8 cellular contexts compared by ENCODE assay signal in genomic region chr2:75064691-75065396, GRCh38.
DNase-seq lines count a peak whose midpoint lies in the region; ATAC-seq, FAIRE-seq and TF ChIP-seq lines count a peak whose summit lies in the region.

No MANE protein-coding gene starts in this region.

- peaks cover 0 to 4% (median 0%) of the 10 kb centered on the region in 11 experiments; a peak in 1 of 22 replicates for H3K9me3 ChIP-seq in BLaER1 treated with 17β-estradiol and CSF1 and Interleukin-3, amounts not matched to agents 10 nM and 100 nM (replicated peaks in 1 of 11)
- H3K9me3 ChIP-seq in RWPE2 (ENCODE audit: severe bottlenecking): no peaks in the 10 kb centered on the region
- no peaks in the 10 kb centered on the region for H3K9me3 ChIP-seq in small intestine (ENCODE audit: control insufficient read depth, low read depth)

- ATAC-seq in GM19023 (IDR thresholded peaks at IDR 0.05; ENCODE audit: unreplicated experiment) (peak; percentile 87), RWPE2 (ENCODE audit: low read depth) (peak; percentile 31; the same call in 1 of the 3 replicates), left ventricle myocardium superior (peak; percentile 37)

- H3K36me3 ChIP-seq in BLaER1 treated with 17β-estradiol and CSF1 and Interleukin-3, amounts not matched to agents 10 nM and 100 nM: no peaks in the 10 kb centered on the region
- H3K36me3 ChIP-seq in RWPE2 (ENCODE audit: low read depth): no peaks in the 10 kb centered on the region
- H3K36me3 ChIP-seq in small intestine (ENCODE audit: control insufficient read depth in 2 of 2, insufficient read depth in 2 of 2, low read length in 2 of 2): no peaks in the 10 kb centered on the region

- no peaks in the 10 kb centered on the region for H4K20me1 ChIP-seq in BLaER1 treated with 17β-estradiol and CSF1 and Interleukin-3, amounts not matched to agents 10 nM and 100 nM

- intact Hi-C loops in left ventricle myocardium superior (cut with micrococcal nuclease): no loop called here

- H3K4me3 ChIP-seq in BLaER1 treated with 17β-estradiol and CSF1 and Interleukin-3, amounts not matched to agents 10 nM and 100 nM: no peak overlapping the region
- H3K4me3 ChIP-seq in RWPE2 (ENCODE audit: severe bottlenecking) (no peak overlapping the region), small intestine (ENCODE audit: low read depth in 1 of 2, low read length in 2 of 2) (no peak overlapping the region)

- 44 to 46% (median 45%) methylated on average over 8 of the region's 8 CpGs for WGBS in small intestine, 3 donors

- no peak overlapping the region for H3K9ac ChIP-seq in BLaER1 treated with 17β-estradiol and CSF1 and Interleukin-3, amounts not matched to agents 10 nM and 100 nM

- peak overlapping the region in 7 of 11 experiments; percentile 5 to 52 (median 32); a peak in 10 of 22 replicates for H3K4me2 ChIP-seq in BLaER1 treated with 17β-estradiol and CSF1 and Interleukin-3, amounts not matched to agents 10 nM and 100 nM

- FAIRE-seq in small intestine (lab: Jason Lieb, UNC): no peak

- TF ChIP-seq CTCF in RWPE2 (IDR thresholded peaks at IDR 0.05; ENCODE audit: poor library complexity, severe bottlenecking): peak; percentile 77

- no peaks in the 10 kb centered on the region for H3K27me3 ChIP-seq in BLaER1 treated with 17β-estradiol and CSF1 and Interleukin-3, amounts not matched to agents 10 nM and 100 nM
- H3K27me3 ChIP-seq in RWPE2 (ENCODE audit: insufficient read depth, poor library complexity, severe bottlenecking): no peaks in the 10 kb centered on the region
- H3K27me3 ChIP-seq in small intestine (ENCODE audit: control insufficient read depth in 2 of 2, insufficient read depth in 2 of 2, low read length in 2 of 2): no peaks in the 10 kb centered on the region

- H3K27ac ChIP-seq in BLaER1 treated with 17β-estradiol and CSF1 and Interleukin-3, amounts not matched to agents 10 nM and 100 nM: peak overlapping the region in 2 of 11 experiments; percentile 37 to 48; a peak in 3 of 22 replicates
- no peak overlapping the region for H3K27ac ChIP-seq in RWPE2 (ENCODE audit: poor library complexity, severe bottlenecking)
- H3K27ac ChIP-seq in small intestine (ENCODE audit: low read depth in 1 of 2, low read length in 1 of 2): no peak overlapping the region

- peaks cover 0 to 25% (median 7%) of the 10 kb centered on the region in 10 experiments; a peak in 11 of 20 replicates for H3K4me1 ChIP-seq in BLaER1 treated with 17β-estradiol and CSF1 and Interleukin-3, amounts not matched to agents 10 nM and 100 nM
- H3K4me1 ChIP-seq in RWPE2 (ENCODE audit: insufficient read depth, poor library complexity, severe bottlenecking): no peaks in the 10 kb centered on the region
- no peaks in the 10 kb centered on the region for H3K4me1 ChIP-seq in small intestine (ENCODE audit: control insufficient read depth in 2 of 2, insufficient read depth in 1 of 2, low read depth in 1 of 2, low read length in 1 of 2)

- DNase-seq in HPDE6-E6E7 (ENCODE audit: extremely low spot score): peak; percentile 48
- DNase-seq in RWPE2 (ENCODE audit: low spot score): no peak
- DNase-seq in activated naive CD4-positive, alpha-beta T cell treated with Interleukin-2 at 50 U/mL for 16 hours: peak; percentile 54
- DNase-seq in left ventricle myocardium superior: peak; percentile 76
- DNase-seq in small intestine: peak; percentile 43
- no peak for DNase-seq in middle frontal gyrus (ENCODE audit: extremely low spot score, low spot score)

Comparison
In these comparisons a context has a peak if more than half of its experiments do, and no peak if none do; other contexts are left out.
1. ATAC-seq: peak in every context shown above with its lines; median percentile 87 in GM19023; 37 in left ventricle myocardium superior; 31 in RWPE2.
2. DNase-seq: peak in HPDE6-E6E7 (single experiment), activated naive CD4-positive, alpha-beta T cell treated with Interleukin-2 at 50 U/mL for 16 hours (single experiment), left ventricle myocardium superior (single experiment) and small intestine (single experiment); none in RWPE2 (single experiment) and middle frontal gyrus (single experiment).